ENCODE assay signal across 9 cellular contexts in the genomic region with DNA sequence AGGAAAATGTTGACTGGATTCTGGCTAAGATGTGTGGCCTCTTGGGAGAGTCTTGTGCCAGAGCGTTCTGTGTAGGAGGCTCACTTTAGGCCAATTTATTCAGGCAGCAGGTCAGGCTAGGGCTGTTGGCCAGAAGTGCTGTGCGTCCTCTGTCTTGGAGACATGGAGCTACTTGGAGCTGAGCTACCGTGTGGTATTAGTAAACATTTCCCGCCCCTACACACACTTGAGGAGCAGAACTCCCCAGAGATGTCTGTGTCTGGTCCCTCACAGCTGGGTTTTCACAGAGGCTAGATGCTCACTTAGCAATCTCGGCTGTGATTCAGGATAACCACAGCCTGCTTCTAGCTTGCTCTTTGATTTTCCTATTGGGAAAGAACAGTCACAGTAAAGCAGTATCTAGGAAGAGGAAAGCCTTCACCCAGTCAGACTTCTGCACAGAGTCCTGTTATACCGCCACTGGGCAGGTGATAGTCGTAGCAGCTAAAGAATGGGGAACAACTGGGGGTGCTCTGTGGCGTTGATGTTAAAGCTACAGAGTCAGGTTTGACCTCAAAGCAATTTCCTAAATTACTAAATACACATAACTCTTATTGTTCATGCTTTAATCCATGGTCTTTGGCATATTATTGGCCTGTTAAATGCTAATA.
DNase-seq lines count a peak whose midpoint lies in the region; ATAC-seq and TF ChIP-seq lines count a peak whose summit lies in the region.
"Had no signal": no experiment of that assay in that cellular context is flagged by ENCODE, and none has a peak within 500 bp of the region (broad histone marks: within the 10 kb centered on the region; RNA-seq: fewer than 3 reads in every experiment).

No MANE protein-coding gene starts in this region.

- peak overlapping the region; percentile 72 for H3K27ac Mint-ChIP-seq in activated CD4-positive, alpha-beta T cell treated with anti-CD3 and anti-CD28 coated beads for 36 hours
- peak overlapping the region; percentile 91 for H3K27ac Mint-ChIP-seq in activated T-helper 17 cell treated with anti-CD3 and anti-CD28 coated beads, Interleukin-2, amount 50 U/mL, for 72 hours

- H4K5ac ChIP-seq in mesendoderm (ENCODE audit: low read length), result no peak overlapping the region

- no peak overlapping the region for H3K23ac ChIP-seq in mesendoderm (ENCODE audit: low read length)

- no peaks in the 10 kb centered on the region for H3K9me3 Mint-ChIP-seq in activated CD4-positive, alpha-beta T cell treated with anti-CD3 and anti-CD28 coated beads for 36 hours (ENCODE audit: low read depth)
- no peaks in the 10 kb centered on the region for H3K9me3 Mint-ChIP-seq in activated T-helper 17 cell treated with anti-CD3 and anti-CD28 coated beads, Interleukin-2, amount 50 U/mL, for 72 hours

- H3K4me2 ChIP-seq in mesendoderm (ENCODE audit: low read length), result no peak overlapping the region

- H3K79me2 ChIP-seq in mesendoderm (ENCODE audit: control insufficient read depth, insufficient read depth, low read length), result no peaks in the 10 kb centered on the region

- H3K4me1 Mint-ChIP-seq in activated CD4-positive, alpha-beta T cell treated with anti-CD3 and anti-CD28 coated beads for 36 hours, result peaks cover 61% of the 10 kb centered on the region
- H3K4me1 Mint-ChIP-seq in activated T-helper 17 cell treated with anti-CD3 and anti-CD28 coated beads, Interleukin-2, amount 50 U/mL, for 72 hours, result peaks cover 67% of the 10 kb centered on the region

- H3K4me3 ChIP-seq in mesendoderm (ENCODE audit: low read length) (no peak overlapping the region), BE2C (ENCODE audit: low read depth, low read length) (no peak overlapping the region)
- H3K4me3 ChIP-seq: vagina had no signal

- peak overlapping the region; percentile 26 for H3K4me3 Mint-ChIP-seq in activated CD4-positive, alpha-beta T cell treated with anti-CD3 and anti-CD28 coated beads for 36 hours
- H3K4me3 Mint-ChIP-seq in activated T-helper 17 cell treated with anti-CD3 and anti-CD28 coated beads, Interleukin-2, amount 50 U/mL, for 72 hours, result peak overlapping the region; percentile 79

- H3K36me3 ChIP-seq in mesendoderm (ENCODE audit: control insufficient read depth, insufficient read depth, low read length) (no peaks in the 10 kb centered on the region), BE2C (no peaks in the 10 kb centered on the region)
- H3K36me3 ChIP-seq: vagina had no signal

- H3K4ac ChIP-seq in mesendoderm (ENCODE audit: low read depth, low read length), result no peak overlapping the region

- no peaks in the 10 kb centered on the region for H3K79me1 ChIP-seq in mesendoderm (ENCODE audit: low read length)

- peak; percentile 50 for ATAC-seq in activated CD4-positive, alpha-beta T cell treated with anti-CD3 and anti-CD28 coated beads for 36 hours
- ATAC-seq in HG03064 (IDR thresholded peaks at IDR 0.05; ENCODE audit: low read depth, unreplicated experiment), result peak; percentile 49
- peak; percentile 62 for ATAC-seq in activated T-helper 17 cell treated with anti-CD3 and anti-CD28 coated beads, Interleukin-2, amount 50 U/mL, for 72 hours (replicated peaks)

- H3K36me3 Mint-ChIP-seq in activated CD4-positive, alpha-beta T cell treated with anti-CD3 and anti-CD28 coated beads for 36 hours (ENCODE audit: low read depth), result peaks cover 44% of the 10 kb centered on the region
- peaks cover 92% of the 10 kb centered on the region for H3K36me3 Mint-ChIP-seq in activated T-helper 17 cell treated with anti-CD3 and anti-CD28 coated beads, Interleukin-2, amount 50 U/mL, for 72 hours (ENCODE audit: low read depth)

- H4K8ac ChIP-seq in mesendoderm (ENCODE audit: low read depth, low read length), result no peak overlapping the region

- in situ Hi-C loops in GM13976 (cut with MboI; ENCODE audit: low sequenced_read_pairs, unreplicated experiment), result no loop called here

- no peak overlapping the region for H2BK120ac ChIP-seq in mesendoderm (ENCODE audit: low read depth, low read length)

- H2BK15ac ChIP-seq in mesendoderm (replicated peaks; ENCODE audit: low read depth), result no peak overlapping the region

- H3K27me3 ChIP-seq in mesendoderm (ENCODE audit: insufficient read depth, low read length, poor library complexity) (no peaks in the 10 kb centered on the region), BE2C (no peaks in the 10 kb centered on the region)
- H3K27me3 ChIP-seq: vagina had no signal

- no peak for TF ChIP-seq CTCF in GM13976 (IDR thresholded peaks at IDR 0.05; ENCODE audit: borderline replicate concordance, control extremely low read depth, extremely low read depth, insufficient read depth, missing control alignments)
- no peak for TF ChIP-seq CTCF in BE2C (IDR thresholded peaks at IDR 0.05; ENCODE audit: low read depth, low read length)

- H3K18ac ChIP-seq in mesendoderm (ENCODE audit: low read length), result no peak overlapping the region

- H3K9me3 ChIP-seq in BE2C, result no peaks in the 10 kb centered on the region
- H3K9me3 ChIP-seq: vagina had no signal

- no peak overlapping the region for H3K56ac ChIP-seq in mesendoderm (ENCODE audit: low read length)

- H3K4me1 ChIP-seq in mesendoderm (ENCODE audit: control insufficient read depth, low read depth, low read length) (peaks cover 8% of the 10 kb centered on the region), BE2C (no peaks in the 10 kb centered on the region)

- no peak overlapping the region for H3K9ac ChIP-seq in mesendoderm (ENCODE audit: low read length)

- H2AK5ac ChIP-seq in mesendoderm (ENCODE audit: low read length), result no peak overlapping the region

- intact Hi-C loops in activated CD4-positive, alpha-beta T cell treated with anti-CD3 and anti-CD28 coated beads for 36 hours (cut with DNase I, micrococcal nuclease), result no loop called here

- POLR2A ChIA-PET in activated CD4-positive, alpha-beta T cell treated with anti-CD3 and anti-CD28 coated beads for 36 hours (lab: Charles Lee), result no interaction called here

- no peaks in the 10 kb centered on the region for H3K27me3 Mint-ChIP-seq in activated CD4-positive, alpha-beta T cell treated with anti-CD3 and anti-CD28 coated beads for 36 hours
- no peaks in the 10 kb centered on the region for H3K27me3 Mint-ChIP-seq in activated T-helper 17 cell treated with anti-CD3 and anti-CD28 coated beads, Interleukin-2, amount 50 U/mL, for 72 hours

- CTCF ChIA-PET in activated CD4-positive, alpha-beta T cell treated with anti-CD3 and anti-CD28 coated beads for 36 hours (lab: Charles Lee), result interaction anchor here (1.3 to 1.7 kb wide), 2 partner anchors 110 to 143 kb away, joined by 4 to 7 read pairs; no protein-coding TSS in a partner anchor

- H2BK5ac ChIP-seq in mesendoderm (ENCODE audit: low read length), result no peak overlapping the region

- no peak for DNase-seq in activated CD4-positive, alpha-beta T cell treated with anti-CD3 and anti-CD28 coated beads for 36 hours
- DNase-seq in activated CD4-positive, alpha-beta T cell treated with anti-CD3 and anti-CD28 coated beads for 1 hour, result no peak
- DNase-seq in mesendoderm (peak; percentile 22), GM13976 (ENCODE audit: low spot score) (no peak), OCI-M2 (lab: John Stamatoyannopoulos, UW; ENCODE audit: unreplicated experiment) (no peak), BE2C (no peak)

- H3K27ac ChIP-seq in mesendoderm (ENCODE audit: low read depth, low read length), result no peak overlapping the region
- H3K27ac ChIP-seq: vagina had no signal

- no CpG with 5 or more reads among the region's 8 CpGs for WGBS in mesendoderm (ENCODE audit: extremely low coverage, insufficient coverage, low lambda C conversion rate)
